Comparison of ENCODE assay signal across 28 cellular contexts in genomic region chr10:92042541-92042940, GRCh38.
"Had no signal": no experiment of that assay in that cellular context is flagged by ENCODE, and none has a peak within 500 bp of the region (broad histone marks: within the 10 kb centered on the region; RNA-seq: fewer than 3 reads in every experiment).

No MANE protein-coding gene starts in this region.

- H3K27ac Mint-ChIP-seq: dendritic cell treated with granulocyte-macrophage colony-stimulating factor and Interleukin-4, amounts not matched to agents 40 ng/mL and 50 ng/mL, for 4 days; endodermal cell; mesothelial cell of epicardium; naive B cell; natural killer cell treated with Interleukin-12 subunit alpha and Interleukin-12 subunit beta and Interleukin-15 and Interleukin-18, amount 100 ng/mL, for 72 hours; stimulated activated effector memory CD8-positive, alpha-beta T cell treated with anti-CD3 and anti-CD28 coated beads, Interleukin-12 subunit alpha, Interleukin-12 subunit beta, amount 100 ng/mL, for 72 hours; type B pancreatic cell had no signal

- DNase-seq: colonic mucosa; effector CD8-positive, alpha-beta T cell; endodermal cell; foreskin keratinocyte; heart right ventricle; hypothalamus; left ventricle myocardium superior; lower lobe of right lung; mucosa of descending colon; naive B cell; right cardiac atrium; sigmoid colon; stimulated activated CD4-positive, alpha-beta T cell treated with anti-CD3 and anti-CD28 coated beads, Interleukin-2, amount 100 ng/mL, for 24 hours; stimulated activated CD4-positive, alpha-beta T cell treated with anti-CD3 and anti-CD28 coated beads, Interleukin-4, amount 100 ng/mL, for 24 hours; stimulated activated naive CD4-positive, alpha-beta T cell treated with Interleukin-2 at 50 U/mL for 16 hours; substantia nigra; testis; tibial artery had no signal

- H3K9me3 ChIP-seq: colonic mucosa, gastroesophageal sphincter, heart right ventricle, lower lobe of right lung, mucosa of descending colon, prostate gland, sigmoid colon, testis, tibial artery had no signal

- H3K27ac ChIP-seq: colonic mucosa, epithelial cell of prostate, foreskin keratinocyte, gastroesophageal sphincter, heart right ventricle, lower lobe of right lung, prostate gland, sigmoid colon, testis, tibial artery had no signal

- H3K27me3 ChIP-seq: colonic mucosa, gastroesophageal sphincter, heart right ventricle, sigmoid colon, testis, tibial artery had no signal

- H3K36me3 Mint-ChIP-seq: naive B cell; natural killer cell treated with Interleukin-12 subunit alpha and Interleukin-12 subunit beta and Interleukin-15 and Interleukin-18, amount 100 ng/mL, for 72 hours had no signal

- H3K4me1 ChIP-seq: colonic mucosa, foreskin keratinocyte, gastroesophageal sphincter, lower lobe of right lung, prostate gland, sigmoid colon, testis, tibial artery had no signal

- H3K9me3 Mint-ChIP-seq: dendritic cell treated with granulocyte-macrophage colony-stimulating factor and Interleukin-4, amounts not matched to agents 40 ng/mL and 50 ng/mL, for 4 days; endodermal cell; naive B cell; neural crest cell; stimulated activated effector memory CD8-positive, alpha-beta T cell treated with anti-CD3 and anti-CD28 coated beads, Interleukin-12 subunit alpha, Interleukin-12 subunit beta, amount 100 ng/mL, for 72 hours; type B pancreatic cell had no signal

- H3K4me1 Mint-ChIP-seq: mesothelial cell of epicardium had no signal

- ATAC-seq: esophagus mucosa; foreskin keratinocyte; gastroesophageal sphincter; heart right ventricle; left ventricle myocardium superior; lower lobe of right lung; mucosa of descending colon; natural killer cell treated with Interleukin-12 subunit alpha and Interleukin-12 subunit beta and Interleukin-15 and Interleukin-18, amount 100 ng/mL, for 72 hours; right cardiac atrium; stimulated activated effector memory CD8-positive, alpha-beta T cell treated with anti-CD3 and anti-CD28 coated beads, Interleukin-12 subunit alpha, Interleukin-12 subunit beta, amount 100 ng/mL, for 72 hours had no signal

- H3K4me3 ChIP-seq: colonic mucosa, gastroesophageal sphincter, heart right ventricle, lower lobe of right lung, mucosa of descending colon, prostate gland, sigmoid colon, testis, tibial artery had no signal

- H3K36me3 ChIP-seq: colonic mucosa, lower lobe of right lung, prostate gland, sigmoid colon, tibial artery had no signal

- H3K4me3 Mint-ChIP-seq: dendritic cell treated with granulocyte-macrophage colony-stimulating factor and Interleukin-4, amounts not matched to agents 40 ng/mL and 50 ng/mL, for 4 days; endodermal cell; mesothelial cell of epicardium; naive B cell; natural killer cell treated with Interleukin-12 subunit alpha and Interleukin-12 subunit beta and Interleukin-15 and Interleukin-18, amount 100 ng/mL, for 72 hours; neural crest cell; stimulated activated effector memory CD8-positive, alpha-beta T cell treated with anti-CD3 and anti-CD28 coated beads, Interleukin-12 subunit alpha, Interleukin-12 subunit beta, amount 100 ng/mL, for 72 hours; type B pancreatic cell had no signal

- H3K27me3 Mint-ChIP-seq: dendritic cell treated with granulocyte-macrophage colony-stimulating factor and Interleukin-4, amounts not matched to agents 40 ng/mL and 50 ng/mL, for 4 days; naive B cell; natural killer cell treated with Interleukin-12 subunit alpha and Interleukin-12 subunit beta and Interleukin-15 and Interleukin-18, amount 100 ng/mL, for 72 hours had no signal
